In genomic region chr12:1619599-1619998, GRCh38 we compare ENCODE assay signal across 13 cellular contexts. TPM values are rescaled to one million over a fixed set of nuclear protein-coding genes. Genes with fewer than 3 reads are reported as not detected.
A peak's percentile ranks its signal among the peaks of the same experiment; 100 is the strongest.
DNase-seq lines count a peak whose midpoint lies in the region; ATAC-seq and TF ChIP-seq lines count a peak whose summit lies in the region.
"Had no signal": no experiment of that assay in that cellular context is flagged by ENCODE, and none has a peak within 500 bp of the region (broad histone marks: within the 10 kb centered on the region; RNA-seq: fewer than 3 reads in every experiment).

No MANE protein-coding gene starts in this region.

- H3K4me3 ChIP-seq in heart left ventricle = no peak overlapping the region
- H3K4me3 ChIP-seq in aorta (ENCODE audit: low read length in 2 of 2) = no peak overlapping the region
- no peak overlapping the region for H3K4me3 ChIP-seq in WERI-Rb-1 (ENCODE audit: low read depth, low read length)
- H3K4me3 ChIP-seq: SJSA1 had no signal

- no peaks in the 10 kb centered on the region for H3K27me3 ChIP-seq in heart left ventricle
- H3K27me3 ChIP-seq in aorta (ENCODE audit: control insufficient read depth in 1 of 2, insufficient read depth in 2 of 2, low read length in 1 of 2) = no peaks in the 10 kb centered on the region
- no peaks in the 10 kb centered on the region for H3K27me3 ChIP-seq in WERI-Rb-1 (ENCODE audit: insufficient read depth, low read depth, severe bottlenecking)
- H3K27me3 ChIP-seq: SJSA1 had no signal

- POLR2A ChIA-PET in WTC11 (lab: Charles Lee) = interaction anchor here (0.6 kb wide), 1 partner anchor 603 kb away, joined by 3 read pairs; no protein-coding TSS in a partner anchor

- TF ChIP-seq CTCF in heart left ventricle (IDR thresholded peaks at IDR 0.05) (no peak), WTC11 (IDR thresholded peaks at IDR 0.05) (no peak), WERI-Rb-1 (IDR thresholded peaks at IDR 0.05; ENCODE audit: low read depth, low read length) (no peak)

- 59 to 73% (median 65%) methylated on average over 8 of the region's 8 CpGs for WGBS in heart left ventricle, 4 donors
- 89 to 93% methylated on average over 8 of the region's 8 CpGs for WGBS in aorta, 2 donors

- H3K9me3 ChIP-seq in heart left ventricle = no peaks in the 10 kb centered on the region
- H3K9me3 ChIP-seq in aorta (ENCODE audit: control insufficient read depth, low read length) = no peaks in the 10 kb centered on the region
- no peaks in the 10 kb centered on the region for H3K9me3 ChIP-seq in WERI-Rb-1 (ENCODE audit: severe bottlenecking)
- H3K9me3 ChIP-seq: SJSA1 had no signal

- ATAC-seq in Right ventricle myocardium inferior (peak; percentile 63), heart left ventricle (peak in 2 of 4 donors; percentile 69 to 76), aorta (ENCODE audit: low FRiP score) (peak; percentile 57), HG03469 (IDR thresholded peaks at IDR 0.05; ENCODE audit: unreplicated experiment) (no peak), WTC11 (no peak)

- no peaks in the 10 kb centered on the region for H3K36me3 ChIP-seq in heart left ventricle
- no peaks in the 10 kb centered on the region for H3K36me3 ChIP-seq in aorta (ENCODE audit: control insufficient read depth in 1 of 2, insufficient read depth in 2 of 2, low read length in 1 of 2)
- no peaks in the 10 kb centered on the region for H3K36me3 ChIP-seq in WERI-Rb-1
- H3K36me3 ChIP-seq: SJSA1 had no signal

- peaks cover 22% of the 10 kb centered on the region for H3K27me3 Mint-ChIP-seq in WTC11 (ENCODE audit: low read depth)

- H3K27ac ChIP-seq in heart left ventricle (peak overlapping the region in 1 of 12 donors; percentile 70), aorta (ENCODE audit: low read depth in 1 of 2, low read length in 2 of 2) (no peak overlapping the region), WERI-Rb-1 (no peak overlapping the region)
- H3K27ac ChIP-seq: SJSA1 had no signal

- intact Hi-C loops in Right ventricle myocardium inferior (cut with DNase I) = no loop called here
- intact Hi-C loops in cardiac septum (cut with DNase I) = no loop called here
- intact Hi-C loops in heart left ventricle (cut with DNase I) = no loop called here
- intact Hi-C loops in aorta (cut with DNase I) = no loop called here

- CTCF ChIA-PET in WTC11 (lab: Charles Lee) = interaction anchor here (0.8 to 1.2 kb wide), 2 partner anchors 15 kb away, joined by 3 to 6 read pairs; no protein-coding TSS in a partner anchor

- H3K4me1 Mint-ChIP-seq in WTC11 = peaks cover 18% of the 10 kb centered on the region

- peaks cover 0 to 37% (median 0%) of the 10 kb centered on the region in 12 donors for H3K4me1 ChIP-seq in heart left ventricle
- H3K4me1 ChIP-seq in aorta (ENCODE audit: control insufficient read depth in 1 of 2, insufficient read depth in 2 of 2, low read length in 2 of 2) = no peaks in the 10 kb centered on the region

- H3K27ac Mint-ChIP-seq in WTC11 = no peak overlapping the region
- H3K27ac Mint-ChIP-seq: activated T-cell treated with anti-CD3 and anti-CD28 coated beads, Interleukin-2, amount 50 U/mL, for 24 hours; B cell; H9 had no signal

- peak; percentile 84 for DNase-seq in Right ventricle myocardium inferior (ENCODE audit: missing footprints)
- DNase-seq in cardiac septum (ENCODE audit: low spot score) = no peak
- DNase-seq in RPMI8226 = peak; percentile 75
- DNase-seq in heart left ventricle = peak; percentile 52 to 77 (median 67)
- peak; percentile 81 to 82 for DNase-seq in aorta
- DNase-seq in WTC11 (ENCODE audit: low spot score) = no peak
- no peak for DNase-seq in WERI-Rb-1
- DNase-seq: activated T-cell treated with anti-CD3 and anti-CD28 coated beads, Interleukin-2, amount 50 U/mL, for 24 hours; H9 had no signal

- no peak for TF ChIP-seq POLR2A in heart left ventricle (IDR thresholded peaks at IDR 0.05)

- H3K9me3 Mint-ChIP-seq in WTC11 = no peaks in the 10 kb centered on the region
- H3K9me3 Mint-ChIP-seq: activated T-cell treated with anti-CD3 and anti-CD28 coated beads, Interleukin-2, amount 50 U/mL, for 24 hours; H9; neural crest cell had no signal

- H3K36me3 Mint-ChIP-seq in WTC11 = no peaks in the 10 kb centered on the region

- no peak overlapping the region for H3K4me3 Mint-ChIP-seq in WTC11
- H3K4me3 Mint-ChIP-seq: activated T-cell treated with anti-CD3 and anti-CD28 coated beads, Interleukin-2, amount 50 U/mL, for 24 hours; B cell; H9; neural crest cell had no signal

TF ChIP-seq in WTC11, 78 proteins besides CTCF, POLR2A, EP300 and RAD21 (continues in another document):
- TF ChIP-seq ZNF219 (CRISPR knock-in tag; IDR thresholded peaks at IDR 0.05; ENCODE audit: borderline replicate concordance) = no peak
- TF ChIP-seq FOXP1 (CRISPR knock-in tag; IDR thresholded peaks at IDR 0.05; ENCODE audit: borderline replicate concordance) = no peak
- TF ChIP-seq USF1 (CRISPR knock-in tag; IDR thresholded peaks at IDR 0.05) = no peak
- no peak for TF ChIP-seq EMX1 (CRISPR knock-in tag; IDR thresholded peaks at IDR 0.05)
- no peak for TF ChIP-seq GTF2I (CRISPR knock-in tag; conservative IDR thresholded peaks at IDR 0.05)
- no peak for TF ChIP-seq ZNF423 (CRISPR knock-in tag; IDR thresholded peaks at IDR 0.05)
- TF ChIP-seq PREB (CRISPR knock-in tag; IDR thresholded peaks at IDR 0.05; ENCODE audit: borderline replicate concordance) = no peak
- no peak for TF ChIP-seq FOXJ3 (CRISPR knock-in tag; IDR thresholded peaks at IDR 0.05; ENCODE audit: borderline replicate concordance)
- no peak for TF ChIP-seq ATF3 (CRISPR knock-in tag; conservative IDR thresholded peaks at IDR 0.05)
- no peak for TF ChIP-seq OVOL2 (CRISPR knock-in tag; IDR thresholded peaks at IDR 0.05; ENCODE audit: borderline replicate concordance)
- TF ChIP-seq MAX (CRISPR knock-in tag; IDR thresholded peaks at IDR 0.05) = no peak
- TF ChIP-seq JUN (CRISPR knock-in tag; IDR thresholded peaks at IDR 0.05) = no peak
- no peak for TF ChIP-seq JAZF1 (CRISPR knock-in tag; IDR thresholded peaks at IDR 0.05)

RNA-seq across cellular contexts. Expression of gene WNT5B, which starts 9.4 kb away (rescaled TPM):
- total RNA-seq in Right ventricle myocardium inferior (2.9 TPM), cardiac septum (0.43 TPM), heart left ventricle (1 to 10 TPM in 5 of 9 donors, under 1 TPM in 4; 0.52 to 3.9 (median 1.3) TPM), aorta (10 to 100 TPM in 1 of 2 donors, 1 to 10 TPM in 1; 4.2 to 11.2 TPM), WTC11 (2021) (4.3 to 4.6 TPM (median 4.5 TPM) in 3 replicates)
- polyA plus RNA-seq in heart left ventricle (1 to 10 TPM; 1.3 to 1.7 TPM), aorta (1 to 10 TPM in 1 of 2 donors, under 1 TPM in 1; 0.88 to 1.3 TPM)

RNA-seq across cellular contexts. Expression of gene FBXL14, which starts 25.2 kb away (rescaled TPM):
- 6.2 TPM for total RNA-seq in Right ventricle myocardium inferior
- total RNA-seq in cardiac septum = 6.9 TPM
- total RNA-seq in heart left ventricle = 10 to 100 TPM in 1 of 9 donors, 1 to 10 TPM in 8; 4.7 to 10.1 (median 8.4) TPM
- 1 to 10 TPM; 1.7 to 9.0 TPM for polyA plus RNA-seq in heart left ventricle
- total RNA-seq in aorta = 10 to 100 TPM in 1 of 2 donors, 1 to 10 TPM in 1; 8.0 to 13.2 TPM
- polyA plus RNA-seq in aorta = 1 to 10 TPM; 2.8 to 7.1 TPM
- total RNA-seq in WTC11 (2021) = 12.0 to 14.6 TPM (median 12.9 TPM) in 3 replicates

Comparison
In these comparisons a context has a peak if more than half of its experiments do, and no peak if none do; other contexts are left out.
1. DNase-seq: peak in Right ventricle myocardium inferior (single experiment), RPMI8226 (single experiment), heart left ventricle (5 of 5) and aorta (2 of 2); none in cardiac septum (single experiment), WTC11 (single experiment) and WERI-Rb-1 (single experiment).
2. ATAC-seq: peak in Right ventricle myocardium inferior (single experiment) and aorta (single experiment); none in HG03469 (single experiment) and WTC11 (single experiment).